ENCODE assay signal across 20 cellular contexts in genomic region chr5:76861616-76862015, GRCh38. TPM values are rescaled to one million over a fixed set of nuclear protein-coding genes. Genes with fewer than 3 reads are reported as not detected.
"Had no signal": no experiment of that assay in that cellular context is flagged by ENCODE, and none has a peak within 500 bp of the region (broad histone marks: within the 10 kb centered on the region; RNA-seq: fewer than 3 reads in every experiment).

No MANE protein-coding gene starts in this region.

- H3K36me3 Mint-ChIP-seq: activated naive CD8-positive, alpha-beta T cell; memory B cell; naive thymus-derived CD8-positive, alpha-beta T cell; stimulated activated effector memory CD8-positive, alpha-beta T cell treated with anti-CD3 and anti-CD28 coated beads, Interleukin-12 subunit alpha, Interleukin-12 subunit beta, amount 100 ng/mL, for 72 hours had no signal

- ATAC-seq: activated CD4-positive, alpha-beta T cell treated with anti-CD3 and anti-CD28 coated beads for 36 hours; gastroesophageal sphincter; heart right ventricle; naive thymus-derived CD8-positive, alpha-beta T cell; stimulated activated effector memory CD8-positive, alpha-beta T cell treated with anti-CD3 and anti-CD28 coated beads, Interleukin-12 subunit alpha, Interleukin-12 subunit beta, amount 100 ng/mL, for 72 hours; T-helper 17 cell had no signal

- FAIRE-seq: colon, keratinocyte had no signal

- H3K4me1 ChIP-seq: esophagus muscularis mucosa, gastroesophageal sphincter, left ventricle myocardium inferior had no signal

- H3K36me3 ChIP-seq: esophagus muscularis mucosa, gastroesophageal sphincter, heart right ventricle, left ventricle myocardium inferior, neutrophil had no signal

- H3K9me3 Mint-ChIP-seq: activated CD4-positive, alpha-beta memory T cell treated with anti-CD3 and anti-CD28 coated beads for 36 hours; activated T-cell treated with anti-CD3 and anti-CD28 coated beads, Interleukin-2, amount 50 U/mL, for 24 hours; naive thymus-derived CD8-positive, alpha-beta T cell; stimulated activated effector memory CD8-positive, alpha-beta T cell treated with anti-CD3 and anti-CD28 coated beads, Interleukin-12 subunit alpha, Interleukin-12 subunit beta, amount 100 ng/mL, for 72 hours had no signal

- H3K9me3 ChIP-seq: esophagus muscularis mucosa, gastroesophageal sphincter, heart right ventricle, left ventricle myocardium inferior, neutrophil had no signal

- H3K27me3 Mint-ChIP-seq: activated CD4-positive, alpha-beta memory T cell treated with anti-CD3 and anti-CD28 coated beads for 36 hours; activated CD4-positive, alpha-beta T cell treated with anti-CD3 and anti-CD28 coated beads for 36 hours; activated naive CD8-positive, alpha-beta T cell; activated T-cell treated with anti-CD3 and anti-CD28 coated beads, Interleukin-2, amount 50 U/mL, for 24 hours; memory B cell; naive thymus-derived CD8-positive, alpha-beta T cell; T-helper 17 cell had no signal

- H3K27me3 ChIP-seq: esophagus muscularis mucosa, gastroesophageal sphincter, heart right ventricle, neutrophil had no signal

- H3K27ac Mint-ChIP-seq: activated CD4-positive, alpha-beta memory T cell treated with anti-CD3 and anti-CD28 coated beads for 36 hours; activated CD4-positive, alpha-beta T cell treated with anti-CD3 and anti-CD28 coated beads for 36 hours; activated naive CD8-positive, alpha-beta T cell; activated T-cell treated with anti-CD3 and anti-CD28 coated beads, Interleukin-2, amount 50 U/mL, for 24 hours; memory B cell; naive thymus-derived CD8-positive, alpha-beta T cell; stimulated activated effector memory CD8-positive, alpha-beta T cell treated with anti-CD3 and anti-CD28 coated beads, Interleukin-12 subunit alpha, Interleukin-12 subunit beta, amount 100 ng/mL, for 72 hours; T-helper 17 cell had no signal

- H3K4me3 ChIP-seq: esophagus muscularis mucosa, gastroesophageal sphincter, heart right ventricle, left ventricle myocardium inferior had no signal

- H3K27ac ChIP-seq: esophagus muscularis mucosa, gastroesophageal sphincter, left ventricle myocardium inferior, neutrophil had no signal

- H3K4me3 Mint-ChIP-seq: activated CD4-positive, alpha-beta memory T cell treated with anti-CD3 and anti-CD28 coated beads for 36 hours; activated CD4-positive, alpha-beta T cell treated with anti-CD3 and anti-CD28 coated beads for 36 hours; activated naive CD8-positive, alpha-beta T cell; activated T-cell treated with anti-CD3 and anti-CD28 coated beads, Interleukin-2, amount 50 U/mL, for 24 hours; memory B cell; naive thymus-derived CD8-positive, alpha-beta T cell; stimulated activated effector memory CD8-positive, alpha-beta T cell treated with anti-CD3 and anti-CD28 coated beads, Interleukin-12 subunit alpha, Interleukin-12 subunit beta, amount 100 ng/mL, for 72 hours; T-helper 17 cell had no signal

- DNase-seq: activated CD4-positive, alpha-beta memory T cell treated with anti-CD3 and anti-CD28 coated beads for 36 hours; activated CD4-positive, alpha-beta T cell treated with anti-CD3 and anti-CD28 coated beads for 36 hours; activated gamma-delta T cell treated with Interleukin-2 at 50 U/mL for 16 hours; activated T-cell treated with anti-CD3 and anti-CD28 coated beads, Interleukin-2, amount 50 U/mL, for 24 hours; aorta; heart right ventricle; left ventricle myocardium inferior; naive thymus-derived CD8-positive, alpha-beta T cell; T-helper 17 cell had no signal

RNA-seq across cellular contexts. Expression of gene S100Z, which starts 11.8 kb away (rescaled TPM):
- total RNA-seq: cardiac septum; esophagus muscularis mucosa; gastroesophageal sphincter; left ventricle myocardium inferior; naive thymus-derived CD8-positive, alpha-beta T cell; renal cortical epithelial cell had no signal
- polyA plus RNA-seq: aorta; keratinocyte; naive thymus-derived CD8-positive, alpha-beta T cell; urinary bladder had no signal
